ENCODE assay signal across 19 cellular contexts in the genomic region with DNA sequence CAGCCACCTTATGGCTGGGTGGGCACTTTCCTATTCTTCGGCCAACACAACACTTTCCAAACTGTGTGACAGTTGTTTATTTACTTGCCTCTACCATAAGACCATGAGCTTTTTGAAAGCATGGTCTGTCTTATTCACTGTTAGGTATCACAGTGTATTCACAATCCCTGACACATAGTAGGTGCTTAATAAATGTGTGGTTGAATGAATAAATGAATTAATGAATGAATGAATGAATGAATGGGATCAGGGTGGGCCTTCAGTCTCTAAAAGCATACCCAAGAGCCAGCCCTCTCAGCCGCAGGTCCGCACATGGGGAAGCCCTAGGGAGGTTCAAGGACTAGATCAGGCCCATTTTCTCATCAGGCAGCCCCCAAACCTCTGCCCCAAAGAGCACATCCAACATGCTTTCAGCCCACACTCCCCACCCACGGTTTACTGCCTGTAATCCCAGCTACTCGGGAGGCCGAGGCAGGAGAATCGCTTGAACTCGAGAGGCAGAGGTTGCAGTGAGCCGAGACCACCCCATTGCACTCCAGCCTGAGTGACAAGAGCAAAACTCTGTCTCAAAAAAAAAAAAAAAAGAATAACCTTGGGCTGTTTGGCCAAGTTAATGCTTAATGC.
DNase-seq lines count a peak whose midpoint lies in the region; ATAC-seq and TF ChIP-seq lines count a peak whose summit lies in the region.
"Had no signal": no experiment of that assay in that cellular context is flagged by ENCODE, and none has a peak within 500 bp of the region (broad histone marks: within the 10 kb centered on the region; RNA-seq: fewer than 3 reads in every experiment).

No MANE protein-coding gene starts in this region.

- peak; percentile 28 for DNase-seq in activated effector memory CD4-positive, alpha-beta T cell treated with anti-CD3 and anti-CD28 coated beads, Interleukin-2, amount 50 U/mL, for 16 hours
- no peak for DNase-seq in activated effector memory CD4-positive, alpha-beta T cell treated with Interleukin-2 at 50 U/mL for 16 hours
- peak; percentile 18 for DNase-seq in RWPE2 (ENCODE audit: low spot score)
- no peak for DNase-seq in stomach
- DNase-seq in naive thymus-derived CD4-positive, alpha-beta T cell: no peak
- no peak for DNase-seq in GM20000 (ENCODE audit: low spot score)
- no peak for DNase-seq in central memory CD4-positive, alpha-beta T cell
- DNase-seq: activated CD4-positive, CD25-positive, alpha-beta regulatory T cell treated with anti-CD3 and anti-CD28 coated beads, Interleukin-2, amount 50 U/mL, for 72 hours; amniotic stem cell; caudate nucleus; gastrocnemius medialis; NCI-H1105 treated with DMSO at 0.1 percent for 48 hours; NCI-H2081 treated with DMSO at 0.1 percent for 48 hours; NCI-H524; nephron progenitor cell; uterus had no signal

- TF ChIP-seq RAD21 in liver (IDR thresholded peaks at IDR 0.05): no peak

- H3K27me3 ChIP-seq in RWPE2 (ENCODE audit: insufficient read depth, poor library complexity, severe bottlenecking) (no peaks in the 10 kb centered on the region), liver (ENCODE audit: control insufficient read depth in 4 of 4, insufficient read depth in 4 of 4, low read length in 3 of 4) (no peaks in the 10 kb centered on the region), stomach (no peaks in the 10 kb centered on the region)
- no peaks in the 10 kb centered on the region for H3K27me3 ChIP-seq in naive thymus-derived CD4-positive, alpha-beta T cell (ENCODE audit: control insufficient read depth in 2 of 2, insufficient read depth in 2 of 2, low read length in 2 of 2)
- H3K27me3 ChIP-seq: BLaER1, gastrocnemius medialis, uterus had no signal

- no peak overlapping the region for H3K9ac ChIP-seq in liver (ENCODE audit: low read depth in 1 of 2, low read length in 2 of 2)
- H3K9ac ChIP-seq: BLaER1 had no signal

- H3K27ac ChIP-seq in RWPE2 (ENCODE audit: poor library complexity, severe bottlenecking): no peak overlapping the region
- peak overlapping the region; percentile 43 to 62 for H3K27ac ChIP-seq in liver (ENCODE audit: low read depth in 1 of 2, low read length in 2 of 2)
- peak overlapping the region; percentile 70 to 84 (median 78) for H3K27ac ChIP-seq in stomach
- no peak overlapping the region for H3K27ac ChIP-seq in naive thymus-derived CD4-positive, alpha-beta T cell (ENCODE audit: low read depth, low read length)
- H3K27ac ChIP-seq: BLaER1, gastrocnemius medialis, RWPE1, uterus had no signal

- TF ChIP-seq CTCF in RWPE2 (IDR thresholded peaks at IDR 0.05; ENCODE audit: poor library complexity, severe bottlenecking) (no peak), liver (IDR thresholded peaks at IDR 0.05; ENCODE audit: low read depth, low read length, missing input control) (no peak), stomach (IDR thresholded peaks at IDR 0.05) (no peak), GM20000 (IDR thresholded peaks at IDR 0.05; ENCODE audit: extremely low read depth, missing control alignments) (no peak)

- no peaks in the 10 kb centered on the region for H3K36me3 ChIP-seq in RWPE2 (ENCODE audit: low read depth)
- H3K36me3 ChIP-seq in liver (ENCODE audit: control insufficient read depth in 4 of 4, insufficient read depth in 3 of 4, low read depth in 1 of 4, low read length in 3 of 4): no peaks in the 10 kb centered on the region
- H3K36me3 ChIP-seq in stomach: no peaks in the 10 kb centered on the region
- H3K36me3 ChIP-seq in naive thymus-derived CD4-positive, alpha-beta T cell (ENCODE audit: control insufficient read depth in 2 of 3, insufficient read depth in 3 of 3, low read length in 3 of 3): no peaks in the 10 kb centered on the region
- H3K36me3 ChIP-seq: BLaER1, gastrocnemius medialis, uterus had no signal

- H3K9me3 ChIP-seq in RWPE2 (ENCODE audit: severe bottlenecking) (no peaks in the 10 kb centered on the region), liver (ENCODE audit: control insufficient read depth in 4 of 4, low read length in 3 of 4) (no peaks in the 10 kb centered on the region), stomach (no peaks in the 10 kb centered on the region)
- H3K9me3 ChIP-seq in naive thymus-derived CD4-positive, alpha-beta T cell (ENCODE audit: control insufficient read depth in 2 of 3, low read length in 3 of 3): no peaks in the 10 kb centered on the region
- H3K9me3 ChIP-seq: BLaER1, gastrocnemius medialis, uterus had no signal

- 39% methylated on average over 9 of the region's 9 CpGs for WGBS in liver
- 37 to 72% (median 61%) methylated on average over 9 of the region's 9 CpGs for WGBS in stomach, 5 donors

- no peak overlapping the region for H3K4me3 ChIP-seq in RWPE2 (ENCODE audit: severe bottlenecking)
- H3K4me3 ChIP-seq in liver (ENCODE audit: low read depth in 1 of 3, low read length in 3 of 3): no peak overlapping the region
- no peak overlapping the region for H3K4me3 ChIP-seq in stomach
- no peak overlapping the region for H3K4me3 ChIP-seq in naive thymus-derived CD4-positive, alpha-beta T cell (ENCODE audit: low read length)
- H3K4me3 ChIP-seq: BLaER1, gastrocnemius medialis, uterus had no signal

- peak overlapping the region in 1 of 9 donors; percentile 40 for H3K27ac Mint-ChIP-seq in naive thymus-derived CD4-positive, alpha-beta T cell

- no peaks in the 10 kb centered on the region for H3K4me1 ChIP-seq in RWPE2 (ENCODE audit: insufficient read depth, poor library complexity, severe bottlenecking)
- peaks cover 17 to 53% (median 45%) of the 10 kb centered on the region in 4 donors for H3K4me1 ChIP-seq in liver (ENCODE audit: control insufficient read depth in 4 of 4, insufficient read depth in 4 of 4, low read length in 3 of 4)
- peaks cover 9 to 29% (median 23%) of the 10 kb centered on the region in 4 donors for H3K4me1 ChIP-seq in stomach
- H3K4me1 ChIP-seq in naive thymus-derived CD4-positive, alpha-beta T cell (ENCODE audit: control insufficient read depth in 2 of 2, insufficient read depth in 2 of 2, low read length in 2 of 2): no peaks in the 10 kb centered on the region
- H3K4me1 ChIP-seq: uterus had no signal

- intact Hi-C loops in stomach (cut with DNase I; ENCODE audit: low total_unique reads): no loop called here
- intact Hi-C loops in naive thymus-derived CD4-positive, alpha-beta T cell (cut with micrococcal nuclease): no loop called here

- no peak for TF ChIP-seq POLR2A in stomach (IDR thresholded peaks at IDR 0.05)

- CTCF ChIA-PET in naive thymus-derived CD4-positive, alpha-beta T cell (lab: Charles Lee): no interaction called here

- peaks cover 0 to 17% (median 0%) of the 10 kb centered on the region in 5 donors for H3K36me3 Mint-ChIP-seq in naive thymus-derived CD4-positive, alpha-beta T cell

- no peak for ATAC-seq in RWPE2 (ENCODE audit: low read depth)
- no peak for ATAC-seq in naive thymus-derived CD4-positive, alpha-beta T cell

- peaks cover 0 to 8% (median 0%) of the 10 kb centered on the region in 11 donors for H3K9me3 Mint-ChIP-seq in naive thymus-derived CD4-positive, alpha-beta T cell
- H3K9me3 Mint-ChIP-seq: nephron progenitor cell had no signal

- peaks cover 0 to 12% (median 0%) of the 10 kb centered on the region in 7 donors for H3K4me1 Mint-ChIP-seq in naive thymus-derived CD4-positive, alpha-beta T cell

- H3K27me3 Mint-ChIP-seq in naive thymus-derived CD4-positive, alpha-beta T cell: peaks cover 0 to 2% (median 0%) of the 10 kb centered on the region in 5 donors

- TF ChIP-seq EP300 in stomach (IDR thresholded peaks at IDR 0.05): no peak

- no peak overlapping the region for H3K4me3 Mint-ChIP-seq in naive thymus-derived CD4-positive, alpha-beta T cell
- H3K4me3 Mint-ChIP-seq: nephron progenitor cell had no signal

- POLR2A ChIA-PET in naive thymus-derived CD4-positive, alpha-beta T cell (lab: Charles Lee): no interaction called here

TF ChIP-seq in liver, 16 proteins besides CTCF, POLR2A, EP300 and RAD21:
- TF ChIP-seq JUND (IDR thresholded peaks at IDR 0.05) (no peak), FOXA1 (IDR thresholded peaks at IDR 0.05) (no peak), EGR1 (IDR thresholded peaks at IDR 0.05; ENCODE audit: low read depth in 2 of 2) (no peak)
- TF ChIP-seq, protein P1, sequence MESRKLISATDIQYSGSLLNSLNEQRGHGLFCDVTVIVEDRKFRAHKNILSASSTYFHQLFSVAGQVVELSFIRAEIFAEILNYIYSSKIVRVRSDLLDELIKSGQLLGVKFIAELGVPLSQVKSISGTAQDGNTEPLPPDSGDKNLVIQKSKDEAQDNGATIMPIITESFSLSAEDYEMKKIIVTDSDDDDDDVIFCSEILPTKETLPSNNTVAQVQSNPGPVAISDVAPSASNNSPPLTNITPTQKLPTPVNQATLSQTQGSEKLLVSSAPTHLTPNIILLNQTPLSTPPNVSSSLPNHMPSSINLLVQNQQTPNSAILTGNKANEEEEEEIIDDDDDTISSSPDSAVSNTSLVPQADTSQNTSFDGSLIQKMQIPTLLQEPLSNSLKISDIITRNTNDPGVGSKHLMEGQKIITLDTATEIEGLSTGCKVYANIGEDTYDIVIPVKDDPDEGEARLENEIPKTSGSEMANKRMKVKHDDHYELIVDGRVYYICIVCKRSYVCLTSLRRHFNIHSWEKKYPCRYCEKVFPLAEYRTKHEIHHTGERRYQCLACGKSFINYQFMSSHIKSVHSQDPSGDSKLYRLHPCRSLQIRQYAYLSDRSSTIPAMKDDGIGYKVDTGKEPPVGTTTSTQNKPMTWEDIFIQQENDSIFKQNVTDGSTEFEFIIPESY (IDR thresholded peaks at IDR 0.05): no peak

Comparison
In these comparisons a context has a peak if more than half of its experiments do, and no peak if none do; other contexts are left out.
1. DNase-seq: peak in activated effector memory CD4-positive, alpha-beta T cell treated with anti-CD3 and anti-CD28 coated beads, Interleukin-2, amount 50 U/mL, for 16 hours (single experiment) and RWPE2 (single experiment); none in activated effector memory CD4-positive, alpha-beta T cell treated with Interleukin-2 at 50 U/mL for 16 hours (single experiment), stomach (single experiment), naive thymus-derived CD4-positive, alpha-beta T cell (0 of 9), GM20000 (single experiment) and central memory CD4-positive, alpha-beta T cell (single experiment).
2. H3K27ac ChIP-seq: peak in liver (2 of 2) and stomach (5 of 5); none in RWPE2 (single experiment) and naive thymus-derived CD4-positive, alpha-beta T cell (single experiment).